10 cellular contexts compared by ENCODE assay signal in the genomic region with DNA sequence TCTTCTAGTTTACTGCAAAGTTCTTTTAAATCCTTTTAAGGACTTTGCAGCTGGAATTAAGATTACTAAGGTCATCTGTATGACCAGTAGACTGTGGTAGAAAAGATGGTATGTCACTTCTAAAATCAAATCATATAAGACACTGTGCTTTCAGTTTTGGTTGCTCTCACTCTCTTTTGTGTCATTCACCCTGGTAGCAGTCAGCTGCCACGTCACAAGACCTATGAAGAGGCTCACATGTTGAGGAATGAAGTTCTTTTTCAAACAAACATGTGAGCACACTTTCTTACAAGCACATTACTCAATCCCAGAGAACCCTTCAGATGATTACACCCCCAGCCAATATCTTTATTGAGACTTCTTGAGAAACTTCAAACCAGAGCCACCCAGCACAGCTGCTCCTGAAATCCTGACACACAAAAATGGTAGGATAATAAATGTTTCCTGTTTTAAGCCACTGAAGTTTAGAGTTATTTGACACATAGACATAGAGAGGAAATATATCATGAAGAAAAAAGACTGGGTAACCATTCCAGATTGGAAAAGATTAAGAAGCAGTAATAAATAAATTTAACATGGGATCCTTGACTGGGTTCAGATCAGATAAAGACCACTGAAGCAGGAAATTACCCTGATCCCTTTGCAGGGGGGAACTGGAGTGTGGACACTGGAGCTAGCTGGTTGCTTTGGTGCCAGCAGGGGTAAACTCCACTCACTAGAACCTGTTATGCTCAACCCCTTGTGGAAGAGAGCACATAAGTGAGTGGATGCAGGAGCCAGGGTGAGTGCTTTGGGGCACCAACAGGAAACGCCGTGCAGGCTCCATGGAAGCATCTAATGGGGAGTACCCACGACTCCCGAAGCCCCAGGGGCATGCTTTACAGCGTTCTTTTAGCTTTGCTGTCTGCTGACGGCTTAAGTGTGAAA.
DNase-seq lines count a peak whose midpoint lies in the region; ATAC-seq lines count a peak whose summit lies in the region.
"Had no signal": no experiment of that assay in that cellular context is flagged by ENCODE, and none has a peak within 500 bp of the region (broad histone marks: within the 10 kb centered on the region; RNA-seq: fewer than 3 reads in every experiment).

No MANE protein-coding gene starts in this region.

- peaks cover 0 to 2% (median 0%) of the 10 kb centered on the region in 3 donors for H3K27me3 Mint-ChIP-seq in immature natural killer cell (ENCODE audit: low read depth in 3 of 3)

- peaks cover 31 to 47% of the 10 kb centered on the region in 2 donors for H3K4me1 Mint-ChIP-seq in immature natural killer cell

- no peaks in the 10 kb centered on the region for H3K9me3 Mint-ChIP-seq in immature natural killer cell
- H3K9me3 Mint-ChIP-seq: naive thymus-derived CD8-positive, alpha-beta T cell had no signal

- ATAC-seq in GM18520 (IDR thresholded peaks at IDR 0.05; ENCODE audit: unreplicated experiment), result peak; percentile 81
- ATAC-seq in GM21381 (IDR thresholded peaks at IDR 0.05; ENCODE audit: unreplicated experiment), result peak; percentile 72
- peak; percentile 86 for ATAC-seq in HG03135 (IDR thresholded peaks at IDR 0.05; ENCODE audit: unreplicated experiment)
- ATAC-seq: naive thymus-derived CD8-positive, alpha-beta T cell had no signal

- no peak overlapping the region for H3K4me3 Mint-ChIP-seq in immature natural killer cell
- H3K4me3 Mint-ChIP-seq: naive thymus-derived CD8-positive, alpha-beta T cell had no signal

- DNase-seq in immature natural killer cell (peak in 1 of 3 donors; percentile 9), kidney tubule cell (ENCODE audit: low spot score) (no peak), epidermal melanocyte (ENCODE audit: insufficient read length, low spot score) (no peak), midbrain (lab: John Stamatoyannopoulos, UW) (no peak)
- DNase-seq in stimulated activated naive CD4-positive, alpha-beta T cell treated with Interleukin-2 at 50 U/mL for 16 hours (lab: John Stamatoyannopoulos, UW), result no peak
- DNase-seq: naive thymus-derived CD8-positive, alpha-beta T cell; NCI-H1092 had no signal

- peaks cover 24 to 42% (median 31%) of the 10 kb centered on the region in 3 donors for H3K36me3 Mint-ChIP-seq in immature natural killer cell
- H3K36me3 Mint-ChIP-seq: naive thymus-derived CD8-positive, alpha-beta T cell had no signal

- H3K27ac Mint-ChIP-seq in immature natural killer cell, result peak overlapping the region; percentile 63 to 88 (median 79)
- H3K27ac Mint-ChIP-seq: naive thymus-derived CD8-positive, alpha-beta T cell had no signal
